ENCODE assay signal across 8 cellular contexts in genomic region chr9:92325991-92326500, GRCh38. TPM values are rescaled to one million over a fixed set of nuclear protein-coding genes. Genes with fewer than 3 reads are reported as not detected.
DNase-seq lines count a peak whose midpoint lies in the region; ATAC-seq and TF ChIP-seq lines count a peak whose summit lies in the region.

No MANE protein-coding gene starts in this region.

- H3K27me3 Mint-ChIP-seq in neural crest cell (ENCODE audit: low read depth) = no peaks in the 10 kb centered on the region

- no peaks in the 10 kb centered on the region for H3K9me3 Mint-ChIP-seq in neural crest cell

- H4K20me1 ChIP-seq in GM23248 (ENCODE audit: insufficient read depth) = no peaks in the 10 kb centered on the region

- H2AFZ ChIP-seq in GM23248 = peak overlapping the region; percentile 99

- H3K4me1 ChIP-seq in GM23248 (ENCODE audit: insufficient read depth) = peaks cover 9% of the 10 kb centered on the region; the same call in 1 of the 2 replicates

- H3K9me2 ChIP-seq in GM23248 (ENCODE audit: insufficient read depth) = no peaks in the 10 kb centered on the region

- in situ Hi-C loops in GM23248 (cut with MboI) = loop anchor here (10.0 kb wide), 1 partner anchor 309 kb away; no protein-coding TSS in a partner anchor

- TF ChIP-seq CTCF in epithelial cell of esophagus (IDR thresholded peaks at IDR 0.05; ENCODE audit: insufficient read depth, low read depth, low read length, missing control alignments) (no peak), neural crest cell (conservative IDR thresholded peaks at IDR 0.05) (no peak)

- H3K4me1 Mint-ChIP-seq in neural crest cell = peaks cover 30% of the 10 kb centered on the region

- no peaks in the 10 kb centered on the region for H3K9me3 ChIP-seq in GM23248 (ENCODE audit: low read depth)

- H3K27ac Mint-ChIP-seq in neural crest cell (ENCODE audit: unreplicated experiment) = peak overlapping the region; percentile 99

- H3K36me3 Mint-ChIP-seq in neural crest cell (ENCODE audit: low read depth) = no peaks in the 10 kb centered on the region

- peak overlapping the region; percentile 97 for H3K27ac ChIP-seq in GM23248

- ATAC-seq in HG03159 (IDR thresholded peaks at IDR 0.05; ENCODE audit: unreplicated experiment) = no peak
- no peak for ATAC-seq in GM18858 (IDR thresholded peaks at IDR 0.05; ENCODE audit: unreplicated experiment)

- H3K4me2 ChIP-seq in GM23248 (ENCODE audit: unreplicated experiment) = peak overlapping the region; percentile 99

- peak overlapping the region; percentile 96 for H3K4me3 ChIP-seq in GM23248
- H3K4me3 ChIP-seq in epithelial cell of esophagus (ENCODE audit: low read length) = peak overlapping the region; percentile 69

- H3K9ac ChIP-seq in GM23248 = peak overlapping the region; percentile 98

- H3F3A ChIP-seq in GM23248 (ENCODE audit: insufficient read depth) = no peaks in the 10 kb centered on the region

- H3K79me2 ChIP-seq in GM23248 (ENCODE audit: insufficient read depth) = peaks cover 47% of the 10 kb centered on the region

- 2 to 3% methylated on average over 26 to 30 of the region's 30 CpGs for WGBS in GM23248 (ENCODE audit: low coverage in 1 of 2, low lambda C conversion rate in 2 of 2, missing lambda C conversion rate in 2 of 2), 2 experiments

- no peaks in the 10 kb centered on the region for H3K27me3 ChIP-seq in GM23248 (replicated peaks; ENCODE audit: insufficient read depth)

- H3K36me3 ChIP-seq in GM23248 (ENCODE audit: low read depth) = peaks cover 22% of the 10 kb centered on the region

- H3K4me3 Mint-ChIP-seq in neural crest cell = peak overlapping the region; percentile 99

- peak; percentile 59 for DNase-seq in CD1c-positive myeloid dendritic cell (ENCODE audit: extremely low spot score)
- no peak for DNase-seq in GM23248
- peak; percentile 73 for DNase-seq in RKO (ENCODE audit: low spot score)
- peak; percentile 20 for DNase-seq in epithelial cell of esophagus (ENCODE audit: low read depth)
- no peak for DNase-seq in neural crest cell (ENCODE audit: low read depth, low spot score)
- DNase-seq in GM19240 (ENCODE audit: insufficient read length, low spot score) = no peak

RNA-seq across cellular contexts. Expression of gene CENPP, which starts 0.3 kb away (rescaled TPM):
- total RNA-seq in GM23248 (2014; rRNA removed; shearing (Covaris generic)) = 0.38 and 2.5 TPM in 2 replicates
- polyA plus RNA-seq in GM23248 (2016; fragmentation: Nextera tagmentation; extraction: Ambion mirVana) = 7.2 and 7.4 TPM in 2 replicates
- total RNA-seq in neural crest cell = 15.7 and 17.9 TPM in 2 replicates

RNA-seq across cellular contexts. Expression of gene NOL8, which starts 0.9 kb away (rescaled TPM):
- total RNA-seq in GM23248 (2014; rRNA removed; shearing (Covaris generic)) = 10.4 and 15.3 TPM in 2 replicates
- polyA plus RNA-seq in GM23248 (2016; fragmentation: Nextera tagmentation; extraction: Ambion mirVana) = 27.0 and 30.3 TPM in 2 replicates
- total RNA-seq in neural crest cell = 38.6 and 40.1 TPM in 2 replicates

RNA-seq across cellular contexts. Expression of gene IARS1, which starts 32.5 kb away (rescaled TPM):
- 343 and 388 TPM in 2 replicates for total RNA-seq in GM23248 (2014; rRNA removed; shearing (Covaris generic))
- polyA plus RNA-seq in GM23248 (2016; fragmentation: Nextera tagmentation; extraction: Ambion mirVana) = 222 and 223 TPM in 2 replicates
- total RNA-seq in neural crest cell = 169 and 170 TPM in 2 replicates

Comparison
In these comparisons a context has a peak if more than half of its experiments do, and no peak if none do; other contexts are left out.
1. DNase-seq: peak in CD1c-positive myeloid dendritic cell (single experiment), RKO (single experiment) and epithelial cell of esophagus (single experiment); none in GM23248 (single experiment), neural crest cell (single experiment) and GM19240 (single experiment).